In genomic region chrX:48475774-48476577, GRCh38 we compare ENCODE assay signal across 1 cellular context.
TF ChIP-seq lines count a peak whose summit lies in the region.

A gene with protein sequence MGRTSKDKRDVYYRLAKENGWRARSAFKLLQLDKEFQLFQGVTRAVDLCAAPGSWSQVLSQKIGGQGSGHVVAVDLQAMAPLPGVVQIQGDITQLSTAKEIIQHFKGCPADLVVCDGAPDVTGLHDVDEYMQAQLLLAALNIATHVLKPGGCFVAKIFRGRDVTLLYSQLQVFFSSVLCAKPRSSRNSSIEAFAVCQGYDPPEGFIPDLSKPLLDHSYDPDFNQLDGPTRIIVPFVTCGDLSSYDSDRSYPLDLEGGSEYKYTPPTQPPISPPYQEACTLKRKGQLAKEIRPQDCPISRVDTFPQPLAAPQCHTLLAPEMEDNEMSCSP (plus strand): TSS chrX:48476199. CDS start chrX:48478048, 1,849 bp downstream.

TF ChIP-seq in HepG2, 621 proteins besides CTCF, POLR2A, EP300 and RAD21 (continued from another document and continues in another):
- TF ChIP-seq MXD1 (CRISPR knock-in tag; IDR thresholded peaks at IDR 0.05) (0 out of 2 replicates have a peak, but pooled peaks have one; percentile 64), RBFOX2 (IDR thresholded peaks at IDR 0.05; ENCODE audit: low read depth, low read length) (peak; percentile 74), FOXM1 (CRISPR knock-in tag; IDR thresholded peaks at IDR 0.05) (no peak), ZFP62 (CRISPR knock-in tag; IDR thresholded peaks at IDR 0.05) (no peak), DRAP1 (CRISPR knock-in tag; IDR thresholded peaks at IDR 0.05) (peak; percentile 14; the same call in 1 of the 2 replicates), MAX (IDR thresholded peaks at IDR 0.05) (peak; percentile 78), ZNF749 (CRISPR knock-in tag; IDR thresholded peaks at IDR 0.05; ENCODE audit: borderline replicate concordance) (0 out of 2 replicates have a peak, but pooled peaks have one; percentile 55), CSRNP1 (CRISPR knock-in tag; IDR thresholded peaks at IDR 0.05) (peak; percentile 55; the same call in 1 of the 2 replicates), RXRA (CRISPR knock-in tag; IDR thresholded peaks at IDR 0.05) (peak; percentile 30; the same call in 1 of the 2 replicates), HOXA3 (CRISPR knock-in tag; IDR thresholded peaks at IDR 0.05) (peak; percentile 94), ZNF770 (CRISPR knock-in tag; IDR thresholded peaks at IDR 0.05) (peak; percentile 27; the same call in 1 of the 2 replicates), TSC22D2 (CRISPR knock-in tag; IDR thresholded peaks at IDR 0.05; ENCODE audit: borderline replicate concordance) (no peak), ZSCAN25 (CRISPR knock-in tag; IDR thresholded peaks at IDR 0.05) (0 out of 2 replicates have a peak, but pooled peaks have one; percentile 27), PRDM10 (CRISPR knock-in tag; IDR thresholded peaks at IDR 0.05; ENCODE audit: low read depth) (no peak), ZSCAN22 (CRISPR knock-in tag; IDR thresholded peaks at IDR 0.05) (no peak), POLR2AphosphoS5 (IDR thresholded peaks at IDR 0.05; ENCODE audit: low read depth, low read length) (peak; percentile 28; the same call in 1 of the 2 replicates), ZIK1 (CRISPR knock-in tag; IDR thresholded peaks at IDR 0.05; ENCODE audit: borderline replicate concordance, low read depth) (peak; percentile 54; the same call in 1 of the 2 replicates), SIN3A (IDR thresholded peaks at IDR 0.05; ENCODE audit: borderline replicate concordance, low read depth, low read length) (0 out of 2 replicates have a peak, but pooled peaks have one; percentile 75), ZNF709 (CRISPR knock-in tag; IDR thresholded peaks at IDR 0.05) (0 out of 2 replicates have a peak, but pooled peaks have one; percentile 24), TP53 (CRISPR knock-in tag; conservative IDR thresholded peaks at IDR 0.05) (no peak), ZNF124 (CRISPR knock-in tag; IDR thresholded peaks at IDR 0.05) (no peak), ZNF788 (CRISPR knock-in tag; IDR thresholded peaks at IDR 0.05; ENCODE audit: borderline replicate concordance) (peak; percentile 25; the same call in 1 of the 2 replicates), ZNF143 (CRISPR knock-in tag; IDR thresholded peaks at IDR 0.05) (peak; percentile 94), TIGD3 (CRISPR knock-in tag; IDR thresholded peaks at IDR 0.05; ENCODE audit: borderline replicate concordance) (no peak), IKZF5 (CRISPR knock-in tag; IDR thresholded peaks at IDR 0.05) (peak; percentile 35; the same call in 1 of the 2 replicates), HDAC1 (CRISPR knock-in tag; IDR thresholded peaks at IDR 0.05) (peak; percentile 54; the same call in 1 of the 2 replicates), TBX2 (CRISPR knock-in tag; IDR thresholded peaks at IDR 0.05; ENCODE audit: borderline replicate concordance) (peak; percentile 47; the same call in 1 of the 2 replicates), GATAD1 (CRISPR knock-in tag; IDR thresholded peaks at IDR 0.05) (peak; percentile 85), GABPA (IDR thresholded peaks at IDR 0.05; ENCODE audit: low read depth, low read length) (no peak), GABPA (CRISPR knock-in tag; IDR thresholded peaks at IDR 0.05; ENCODE audit: low read depth) (peak; percentile 59), ZNF383 (CRISPR knock-in tag; IDR thresholded peaks at IDR 0.05; ENCODE audit: borderline replicate concordance) (no peak), ZNF496 (CRISPR knock-in tag; IDR thresholded peaks at IDR 0.05; ENCODE audit: insufficient replicate concordance) (no peak)
- TF ChIP-seq, protein P1, sequence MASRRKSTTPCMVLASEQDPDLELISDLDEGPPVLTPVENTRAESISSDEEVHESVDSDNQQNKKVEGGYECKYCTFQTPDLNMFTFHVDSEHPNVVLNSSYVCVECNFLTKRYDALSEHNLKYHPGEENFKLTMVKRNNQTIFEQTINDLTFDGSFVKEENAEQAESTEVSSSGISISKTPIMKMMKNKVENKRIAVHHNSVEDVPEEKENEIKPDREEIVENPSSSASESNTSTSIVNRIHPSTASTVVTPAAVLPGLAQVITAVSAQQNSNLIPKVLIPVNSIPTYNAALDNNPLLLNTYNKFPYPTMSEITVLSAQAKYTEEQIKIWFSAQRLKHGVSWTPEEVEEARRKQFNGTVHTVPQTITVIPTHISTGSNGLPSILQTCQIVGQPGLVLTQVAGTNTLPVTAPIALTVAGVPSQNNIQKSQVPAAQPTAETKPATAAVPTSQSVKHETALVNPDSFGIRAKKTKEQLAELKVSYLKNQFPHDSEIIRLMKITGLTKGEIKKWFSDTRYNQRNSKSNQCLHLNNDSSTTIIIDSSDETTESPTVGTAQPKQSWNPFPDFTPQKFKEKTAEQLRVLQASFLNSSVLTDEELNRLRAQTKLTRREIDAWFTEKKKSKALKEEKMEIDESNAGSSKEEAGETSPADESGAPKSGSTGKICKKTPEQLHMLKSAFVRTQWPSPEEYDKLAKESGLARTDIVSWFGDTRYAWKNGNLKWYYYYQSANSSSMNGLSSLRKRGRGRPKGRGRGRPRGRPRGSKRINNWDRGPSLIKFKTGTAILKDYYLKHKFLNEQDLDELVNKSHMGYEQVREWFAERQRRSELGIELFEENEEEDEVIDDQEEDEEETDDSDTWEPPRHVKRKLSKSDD (CRISPR knock-in tag; IDR thresholded peaks at IDR 0.05; ENCODE audit: low read depth): 0 out of 2 replicates have a peak, but pooled peaks have one; percentile 50
- TF ChIP-seq, protein P2, sequence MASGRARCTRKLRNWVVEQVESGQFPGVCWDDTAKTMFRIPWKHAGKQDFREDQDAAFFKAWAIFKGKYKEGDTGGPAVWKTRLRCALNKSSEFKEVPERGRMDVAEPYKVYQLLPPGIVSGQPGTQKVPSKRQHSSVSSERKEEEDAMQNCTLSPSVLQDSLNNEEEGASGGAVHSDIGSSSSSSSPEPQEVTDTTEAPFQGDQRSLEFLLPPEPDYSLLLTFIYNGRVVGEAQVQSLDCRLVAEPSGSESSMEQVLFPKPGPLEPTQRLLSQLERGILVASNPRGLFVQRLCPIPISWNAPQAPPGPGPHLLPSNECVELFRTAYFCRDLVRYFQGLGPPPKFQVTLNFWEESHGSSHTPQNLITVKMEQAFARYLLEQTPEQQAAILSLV (CRISPR knock-in tag; IDR thresholded peaks at IDR 0.05; ENCODE audit: borderline replicate concordance): 0 out of 2 replicates have a peak, but pooled peaks have one; percentile 32
- TF ChIP-seq, protein P3, sequence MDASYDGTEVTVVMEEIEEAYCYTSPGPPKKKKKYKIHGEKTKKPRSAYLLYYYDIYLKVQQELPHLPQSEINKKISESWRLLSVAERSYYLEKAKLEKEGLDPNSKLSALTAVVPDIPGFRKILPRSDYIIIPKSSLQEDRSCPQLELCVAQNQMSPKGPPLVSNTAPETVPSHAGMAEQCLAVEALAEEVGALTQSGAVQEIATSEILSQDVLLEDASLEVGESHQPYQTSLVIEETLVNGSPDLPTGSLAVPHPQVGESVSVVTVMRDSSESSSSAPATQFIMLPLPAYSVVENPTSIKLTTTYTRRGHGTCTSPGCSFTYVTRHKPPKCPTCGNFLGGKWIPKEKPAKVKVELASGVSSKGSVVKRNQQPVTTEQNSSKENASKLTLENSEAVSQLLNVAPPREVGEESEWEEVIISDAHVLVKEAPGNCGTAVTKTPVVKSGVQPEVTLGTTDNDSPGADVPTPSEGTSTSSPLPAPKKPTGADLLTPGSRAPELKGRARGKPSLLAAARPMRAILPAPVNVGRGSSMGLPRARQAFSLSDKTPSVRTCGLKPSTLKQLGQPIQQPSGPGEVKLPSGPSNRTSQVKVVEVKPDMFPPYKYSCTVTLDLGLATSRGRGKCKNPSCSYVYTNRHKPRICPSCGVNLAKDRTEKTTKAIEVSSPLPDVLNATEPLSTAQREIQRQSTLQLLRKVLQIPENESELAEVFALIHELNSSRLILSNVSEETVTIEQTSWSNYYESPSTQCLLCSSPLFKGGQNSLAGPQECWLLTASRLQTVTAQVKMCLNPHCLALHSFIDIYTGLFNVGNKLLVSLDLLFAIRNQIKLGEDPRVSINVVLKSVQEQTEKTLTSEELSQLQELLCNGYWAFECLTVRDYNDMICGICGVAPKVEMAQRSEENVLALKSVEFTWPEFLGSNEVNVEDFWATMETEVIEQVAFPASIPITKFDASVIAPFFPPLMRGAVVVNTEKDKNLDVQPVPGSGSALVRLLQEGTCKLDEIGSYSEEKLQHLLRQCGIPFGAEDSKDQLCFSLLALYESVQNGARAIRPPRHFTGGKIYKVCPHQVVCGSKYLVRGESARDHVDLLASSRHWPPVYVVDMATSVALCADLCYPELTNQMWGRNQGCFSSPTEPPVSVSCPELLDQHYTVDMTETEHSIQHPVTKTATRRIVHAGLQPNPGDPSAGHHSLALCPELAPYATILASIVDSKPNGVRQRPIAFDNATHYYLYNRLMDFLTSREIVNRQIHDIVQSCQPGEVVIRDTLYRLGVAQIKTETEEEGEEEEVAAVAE (CRISPR knock-in tag; IDR thresholded peaks at IDR 0.05; ENCODE audit: borderline replicate concordance): peak; percentile 62; the same call in 1 of the 2 replicates
